ENCODE assay signal across 14 cellular contexts in genomic region chr22:44348963-44349950, GRCh38. TPM values are rescaled to one million over a fixed set of nuclear protein-coding genes. Genes with fewer than 3 reads are reported as not detected.
DNase-seq lines count a peak whose midpoint lies in the region; ATAC-seq and TF ChIP-seq lines count a peak whose summit lies in the region.
"Had no signal": no experiment of that assay in that cellular context is flagged by ENCODE, and none has a peak within 500 bp of the region (broad histone marks: within the 10 kb centered on the region; RNA-seq: fewer than 3 reads in every experiment).

No MANE protein-coding gene starts in this region.

- H3K4me1 ChIP-seq in IMR-90 (ENCODE audit: control insufficient read depth, insufficient read depth, low read length), result peaks cover 22% of the 10 kb centered on the region
- peaks cover 16% of the 10 kb centered on the region for H3K4me1 ChIP-seq in hepatocyte (ENCODE audit: insufficient read depth)

- H3K9me1 ChIP-seq in IMR-90 (ENCODE audit: insufficient read depth, low read length), result peaks cover 3% of the 10 kb centered on the region; the same call in 1 of the 2 replicates

- H3K9me3 ChIP-seq in IMR-90 (ENCODE audit: control insufficient read depth, insufficient read depth, low read length), result no peaks in the 10 kb centered on the region
- H3K9me3 ChIP-seq in hepatocyte (ENCODE audit: low read depth), result no peaks in the 10 kb centered on the region

- peaks cover 6% of the 10 kb centered on the region for H3K27me3 ChIP-seq in IMR-90 (ENCODE audit: control insufficient read depth, insufficient read depth, low read length)
- no peaks in the 10 kb centered on the region for H3K27me3 ChIP-seq in hepatocyte

- H3K14ac ChIP-seq in IMR-90 (replicated peaks; ENCODE audit: low read depth, low read length), result no peak overlapping the region

- POLR2A ChIA-PET in IMR-90 (lab: Charles Lee; ENCODE audit: unreplicated experiment), result no interaction called here

- H3K4me2 ChIP-seq in IMR-90 (ENCODE audit: low read depth, low read length) (no peak overlapping the region), hepatocyte (no peak overlapping the region)

- no peak overlapping the region for H3K9ac ChIP-seq in IMR-90 (ENCODE audit: low read depth, low read length)

- H3K18ac ChIP-seq in IMR-90 (ENCODE audit: low read depth, low read length), result no peak overlapping the region

- H3K56ac ChIP-seq in IMR-90 (ENCODE audit: extremely low read depth, insufficient read depth, low read length), result no peak overlapping the region

- H2AFZ ChIP-seq in IMR-90 (replicated peaks; ENCODE audit: low read length, poor library complexity) (peak overlapping the region; percentile 9), hepatocyte (no peak overlapping the region)

- H3K36me3 ChIP-seq in IMR-90 (ENCODE audit: control insufficient read depth, insufficient read depth, low read length) (no peaks in the 10 kb centered on the region), hepatocyte (replicated peaks; ENCODE audit: insufficient read depth, low read depth) (no peaks in the 10 kb centered on the region)

- dilution Hi-C loops in IMR-90 (cut with HindIII; ENCODE audit: low sequenced_read_pairs, unreplicated experiment), result no loop called here

- TF ChIP-seq CTCF in IMR-90 (conservative IDR thresholded peaks at IDR 0.05; ENCODE audit: low read depth, low read length), result peak; percentile 20; the same call in 1 of the 2 replicates
- TF ChIP-seq CTCF in brain (conservative IDR thresholded peaks at IDR 0.05), result no peak
- no peak for TF ChIP-seq CTCF in hepatocyte (IDR thresholded peaks at IDR 0.05; ENCODE audit: poor library complexity)

- in situ Hi-C loops in IMR-90 (cut with MboI; ENCODE audit: low sequenced_read_pairs), result no loop called here

- intact Hi-C loops in IMR-90 (cut with micrococcal nuclease), result no loop called here
- intact Hi-C loops in sciatic nerve (cut with DNase I), result no loop called here

- no peak overlapping the region for H3K4me3 ChIP-seq in IMR-90 (ENCODE audit: insufficient read depth, low read depth, low read length)
- no peak overlapping the region for H3K4me3 ChIP-seq in hepatocyte

- no peaks in the 10 kb centered on the region for H3K79me2 ChIP-seq in hepatocyte

- H2AK9ac ChIP-seq in IMR-90 (replicated peaks; ENCODE audit: low read depth, low read length, poor library complexity), result no peak overlapping the region

- peak overlapping the region in 3 of 5 experiments; percentile 66 to 84 (median 84) for H3K27ac Mint-ChIP-seq in brain
- H3K27ac Mint-ChIP-seq in activated T-cell treated with anti-CD3 and anti-CD28 coated beads, Interleukin-2, amount 50 U/mL, for 24 hours, result no peak overlapping the region

- 0 out of 3 replicates have a peak overlapping the region, but pooled peaks have one; percentile 9 for H2BK15ac ChIP-seq in IMR-90 (ENCODE audit: low read depth, low read length)

- H3K23ac ChIP-seq in IMR-90 (ENCODE audit: low read depth, low read length), result no peak overlapping the region

- TF ChIP-seq POLR2A in IMR-90 (IDR thresholded peaks at IDR 0.05; ENCODE audit: low read depth, low read length), result no peak

- no peaks in the 10 kb centered on the region for H3K9me2 ChIP-seq in hepatocyte (replicated peaks; ENCODE audit: insufficient read depth)

- no peak for TF ChIP-seq RAD21 in IMR-90 (IDR thresholded peaks at IDR 0.05; ENCODE audit: low read length)

- WGBS in IMR-90 (ENCODE audit: extremely low coverage in 2 of 2, insufficient read length in 1 of 2), 2 experiments, result 59% methylated on average over 9 of the region's 26 CpGs; no CpG with 5 or more reads in 1 of the 2 experiments
- WGBS in hepatocyte (ENCODE audit: low lambda C conversion rate, missing lambda C conversion rate), result 81% methylated on average over 26 of the region's 26 CpGs

- H3K27me3 Mint-ChIP-seq in brain, result peaks cover 12% of the 10 kb centered on the region
- peaks cover 42% of the 10 kb centered on the region for H3K27me3 Mint-ChIP-seq in activated T-cell treated with anti-CD3 and anti-CD28 coated beads, Interleukin-2, amount 50 U/mL, for 24 hours

- CTCF ChIA-PET in IMR-90 (lab: Yijun Ruan, JAX), result no interaction called here

- H4K8ac ChIP-seq in IMR-90 (ENCODE audit: low read depth in 2 of 2, low read length in 2 of 2), result no peak overlapping the region

- peak overlapping the region; percentile 47; the same call in 1 of the 2 replicates for H3K4ac ChIP-seq in IMR-90 (ENCODE audit: low read depth, low read length)

- H3K4me3 Mint-ChIP-seq in brain, result no peak overlapping the region
- no peak overlapping the region for H3K4me3 Mint-ChIP-seq in activated T-cell treated with anti-CD3 and anti-CD28 coated beads, Interleukin-2, amount 50 U/mL, for 24 hours
- H3K4me3 Mint-ChIP-seq: CD8-positive, alpha-beta memory T cell had no signal

- peak overlapping the region; percentile 48; the same call in 1 of the 2 replicates for H2BK20ac ChIP-seq in IMR-90 (ENCODE audit: low read depth, low read length)

- H4K20me1 ChIP-seq in IMR-90 (ENCODE audit: insufficient read depth, low read length) (peaks cover 4% of the 10 kb centered on the region; the same call in 1 of the 2 replicates), hepatocyte (ENCODE audit: insufficient read depth, poor library complexity, severe bottlenecking) (no peaks in the 10 kb centered on the region)

- peaks cover 86% of the 10 kb centered on the region for H3K4me1 Mint-ChIP-seq in brain
- H3K4me1 Mint-ChIP-seq in activated T-cell treated with anti-CD3 and anti-CD28 coated beads, Interleukin-2, amount 50 U/mL, for 24 hours (ENCODE audit: low read depth), result peaks cover 14% of the 10 kb centered on the region

- H4K5ac ChIP-seq in IMR-90 (ENCODE audit: low read depth, low read length), result no peak overlapping the region

- DNase-seq in IMR-90 (peak; percentile 45), iPS-NIHi11 (ENCODE audit: low spot score) (peak; percentile 44), sciatic nerve (ENCODE audit: low spot score) (no peak), hepatocyte (ENCODE audit: low spot score) (no peak), GOT3 (lab: John Stamatoyannopoulos, UW) (no peak)
- no peak for DNase-seq in activated T-cell treated with anti-CD3 and anti-CD28 coated beads, Interleukin-2, amount 50 U/mL, for 24 hours
- DNase-seq: CD8-positive, alpha-beta memory T cell; DMS 273 treated with DMSO at 0.1 percent for 48 hours; MM.1S; NCI-H1930; NCI-H2171 treated with DMSO at 0.1 percent for 48 hours; NCI-H82; SHP77 had no signal

- peak overlapping the region; percentile 28; the same call in 1 of the 2 replicates for H2BK120ac ChIP-seq in IMR-90 (ENCODE audit: low read depth, low read length)

- H3K79me1 ChIP-seq in IMR-90 (ENCODE audit: low read depth in 1 of 2, low read length in 2 of 2), result no peaks in the 10 kb centered on the region

- H3K9me3 Mint-ChIP-seq in brain, result peaks cover 0 to 4% (median 0%) of the 10 kb centered on the region in 5 experiments
- H3K9me3 Mint-ChIP-seq in activated T-cell treated with anti-CD3 and anti-CD28 coated beads, Interleukin-2, amount 50 U/mL, for 24 hours, result no peaks in the 10 kb centered on the region
- H3K9me3 Mint-ChIP-seq: CD8-positive, alpha-beta memory T cell had no signal

- no peak overlapping the region for H3K27ac ChIP-seq in IMR-90 (ENCODE audit: insufficient read depth, low read length)
- H3K27ac ChIP-seq in hepatocyte, result no peak overlapping the region

- peak overlapping the region; percentile 29; the same call in 1 of the 2 replicates for H2AK5ac ChIP-seq in IMR-90 (ENCODE audit: low read depth, low read length)

- BruUV-seq in IMR-90 (replicated peaks; lab: Mats Ljungman, UMichigan), result no TSS peak

- no peak overlapping the region for H2BK5ac ChIP-seq in IMR-90 (ENCODE audit: low read depth, low read length, poor library complexity, severe bottlenecking)

- H3K36me3 Mint-ChIP-seq in brain, result no peaks in the 10 kb centered on the region
- H3K36me3 Mint-ChIP-seq in activated T-cell treated with anti-CD3 and anti-CD28 coated beads, Interleukin-2, amount 50 U/mL, for 24 hours (ENCODE audit: low read depth), result no peaks in the 10 kb centered on the region
- H3K36me3 Mint-ChIP-seq: CD8-positive, alpha-beta memory T cell had no signal

- ATAC-seq in IMR-90 (ENCODE audit: low read depth), result no peak; the same call in 1 of the 2 replicates
- peak; percentile 39 for ATAC-seq in sciatic nerve

- H4K91ac ChIP-seq in IMR-90 (ENCODE audit: insufficient read depth, low read depth, low read length), result peak overlapping the region; percentile 23; the same call in 1 of the 2 replicates

TF ChIP-seq in IMR-90, 13 proteins besides CTCF, POLR2A, EP300 and RAD21 (continues in another document):
- TF ChIP-seq NFE2L2 (IDR thresholded peaks at IDR 0.05; ENCODE audit: low read depth, low read length) (no peak), SMC3 (IDR thresholded peaks at IDR 0.05; ENCODE audit: low read depth, low read length) (no peak), CHD1 (IDR thresholded peaks at IDR 0.05; ENCODE audit: low read depth, low read length) (no peak), MAFK (IDR thresholded peaks at IDR 0.05; ENCODE audit: low read depth, low read length) (no peak), BHLHE40 (IDR thresholded peaks at IDR 0.05; ENCODE audit: low read depth, low read length) (no peak), MAZ (IDR thresholded peaks at IDR 0.05; ENCODE audit: borderline replicate concordance, low read depth, low read length) (no peak), ELK1 (IDR thresholded peaks at IDR 0.05; ENCODE audit: borderline replicate concordance, low read depth, low read length) (no peak), RCOR1 (IDR thresholded peaks at IDR 0.05; ENCODE audit: insufficient replicate concordance, low read length) (no peak), CEBPB (IDR thresholded peaks at IDR 0.05; ENCODE audit: low read depth, low read length) (no peak), FOS (IDR thresholded peaks at IDR 0.05; ENCODE audit: low read depth, low read length) (no peak)

RNA-seq across cellular contexts. Expression of gene SHISAL1, which starts 36.5 kb away (rescaled TPM):
- total RNA-seq in IMR-90 (2012; rRNA removed) (1.1 and 1.4 TPM in 2 replicates), sciatic nerve (2.1 TPM), hepatocyte (1.8 and 2.4 TPM in 2 replicates)
- polyA plus RNA-seq in IMR-90 (2012; rRNA removed) (0.83 and 1.0 TPM in 2 replicates), brain (ENCODE audit: insufficient read depth, low read depth, low replicate concordance) (22.9 TPM), hepatocyte (0.36 and 0.66 TPM in 2 replicates)
- polyA plus RNA-seq in IMR-90 (2012; cell fraction: cytosol; rRNA removed), result 0.36 and 0.56 TPM in 2 replicates
- 0.84 and 1.00 TPM in 2 replicates for polyA plus RNA-seq in IMR-90 (2012; cell fraction: nucleus; rRNA removed; ENCODE audit: low replicate concordance)
- total RNA-seq: CD8-positive, alpha-beta memory T cell had no signal
- polyA plus RNA-seq: CD8-positive, alpha-beta memory T cell had no signal

Comparison
In these comparisons a context has a peak if more than half of its experiments do, and no peak if none do; other contexts are left out.
1. DNase-seq: peak in IMR-90 (single experiment) and iPS-NIHi11 (single experiment); none in sciatic nerve (single experiment), hepatocyte (single experiment), GOT3 (single experiment) and activated T-cell treated with anti-CD3 and anti-CD28 coated beads, Interleukin-2, amount 50 U/mL, for 24 hours (single experiment).